Comparison of ENCODE assay signal across 5 cellular contexts in genomic region chr6:371851-372250, GRCh38. TPM values are rescaled to one million over a fixed set of nuclear protein-coding genes. Genes with fewer than 3 reads are reported as not detected.
"Had no signal": no experiment of that assay in that cellular context is flagged by ENCODE, and none has a peak within 500 bp of the region (broad histone marks: within the 10 kb centered on the region; RNA-seq: fewer than 3 reads in every experiment).

No MANE protein-coding gene starts in this region.

RNA-seq across cellular contexts. Expression of gene IRF4, which starts 19.7 kb away (rescaled TPM):
- total RNA-seq: endodermal cell, glomerular endothelial cell, lung microvascular endothelial cell, mesothelial cell of epicardium, myocyte had no signal
